Comparison of ENCODE assay signal across 11 cellular contexts in genomic region chr17:19162375-19163216, GRCh38. TPM values are rescaled to one million over a fixed set of nuclear protein-coding genes. Genes with fewer than 3 reads are reported as not detected.
DNase-seq lines count a peak whose midpoint lies in the region; ATAC-seq and TF ChIP-seq lines count a peak whose summit lies in the region.
"Not testable (repeated sequence)": the region's sequence is repeated elsewhere in the genome, so short reads cannot be mapped to it uniquely, and the experiment has no call there.
"Had no signal": no experiment of that assay in that cellular context is flagged by ENCODE, and none has a peak within 500 bp of the region (broad histone marks: within the 10 kb centered on the region; RNA-seq: fewer than 3 reads in every experiment).

No MANE protein-coding gene starts in this region.

- not testable (repeated sequence) for H3K9me3 Mint-ChIP-seq in GM23338; activated T-cell treated with anti-CD3 and anti-CD28 coated beads, Interleukin-2, amount 50 U/mL, for 72 hours; effector memory CD8-positive, alpha-beta T cell; memory B cell

- DNase-seq in GM23338 (ENCODE audit: low spot score); T-helper 17 cell; activated T-cell treated with anti-CD3 and anti-CD28 coated beads, Interleukin-2, amount 50 U/mL, for 72 hours; effector memory CD8-positive, alpha-beta T cell; left ventricle myocardium superior; memory B cell (ENCODE audit: low spot score in 2 of 2); psoas muscle; upper lobe of left lung: not testable (repeated sequence)

- ATAC-seq in GM23338 (peak; percentile 87), T-helper 17 cell (peak; percentile 32), left ventricle myocardium superior (peak; percentile 92), memory B cell (ENCODE audit: low read depth) (peak; percentile 47), psoas muscle (peak; percentile 67 to 79 (median 74)), upper lobe of left lung (ENCODE audit: low FRiP score in 2 of 2) (peak; percentile 90)
- peak; percentile 33 to 51 for ATAC-seq in activated T-cell treated with anti-CD3 and anti-CD28 coated beads, Interleukin-2, amount 50 U/mL, for 72 hours (replicated peaks in 1 of 2)
- peak; percentile 20 for ATAC-seq in effector memory CD8-positive, alpha-beta T cell (replicated peaks)

- not testable (repeated sequence) for H3K27ac ChIP-seq in GM23338 (ENCODE audit: low read depth); psoas muscle; upper lobe of left lung

- no CpG with 5 or more reads among the region's 71 CpGs for WGBS in psoas muscle, 3 donors
- WGBS in upper lobe of left lung, 2 donors, result no CpG with 5 or more reads among the region's 71 CpGs

- not testable (repeated sequence) for TF ChIP-seq EP300 in upper lobe of left lung (IDR thresholded peaks at IDR 0.05)

- intact Hi-C loops in left ventricle myocardium superior (cut with micrococcal nuclease); psoas muscle (cut with DNase I): not testable (repeated sequence)

- not testable (repeated sequence) for H3K4me2 ChIP-seq in GM23338

- H3K9me2 ChIP-seq in GM23338 (ENCODE audit: insufficient read depth), result not testable (repeated sequence)

- H3K27me3 Mint-ChIP-seq in GM23338 (ENCODE audit: insufficient read depth, low read depth, poor library complexity); T-helper 17 cell; activated T-cell treated with anti-CD3 and anti-CD28 coated beads, Interleukin-2, amount 50 U/mL, for 72 hours (ENCODE audit: low read depth); effector memory CD8-positive, alpha-beta T cell; memory B cell: not testable (repeated sequence)

- TF ChIP-seq CTCF in GM23338 (conservative IDR thresholded peaks at IDR 0.05; ENCODE audit: low read depth in 2 of 2); psoas muscle (IDR thresholded peaks at IDR 0.05); upper lobe of left lung (IDR thresholded peaks at IDR 0.05): not testable (repeated sequence)

- H3K4me1 Mint-ChIP-seq in GM23338; T-helper 17 cell; activated T-cell treated with anti-CD3 and anti-CD28 coated beads, Interleukin-2, amount 50 U/mL, for 72 hours (ENCODE audit: low read depth); effector memory CD8-positive, alpha-beta T cell (ENCODE audit: low read depth in 2 of 2); memory B cell: not testable (repeated sequence)

- not testable (repeated sequence) for H3K9me3 ChIP-seq in T-helper 17 cell (ENCODE audit: control insufficient read depth, low read length, poor library complexity, severe bottlenecking); psoas muscle; upper lobe of left lung

- not testable (repeated sequence) for H3F3A ChIP-seq in GM23338 (replicated peaks; ENCODE audit: low read depth)

- H3K36me3 Mint-ChIP-seq in GM23338 (ENCODE audit: low read depth); T-helper 17 cell (ENCODE audit: low read depth); activated T-cell treated with anti-CD3 and anti-CD28 coated beads, Interleukin-2, amount 50 U/mL, for 72 hours (ENCODE audit: insufficient read depth in 2 of 2); effector memory CD8-positive, alpha-beta T cell (ENCODE audit: insufficient read depth); memory B cell: not testable (repeated sequence)

- H3K27me3 ChIP-seq in GM23338 (ENCODE audit: insufficient read depth); psoas muscle (ENCODE audit: insufficient read depth in 3 of 3, low read length in 2 of 3); upper lobe of left lung: not testable (repeated sequence)

- not testable (repeated sequence) for H3K4me1 ChIP-seq in GM23338 (ENCODE audit: insufficient read depth); psoas muscle; upper lobe of left lung

- not testable (repeated sequence) for H3K4me3 Mint-ChIP-seq in GM23338; T-helper 17 cell; activated T-cell treated with anti-CD3 and anti-CD28 coated beads, Interleukin-2, amount 50 U/mL, for 72 hours; effector memory CD8-positive, alpha-beta T cell; memory B cell

- not testable (repeated sequence) for H3K36me3 ChIP-seq in GM23338 (ENCODE audit: insufficient read depth); psoas muscle (ENCODE audit: insufficient read depth in 1 of 2, low read depth in 1 of 2); upper lobe of left lung

- not testable (repeated sequence) for H3K27ac Mint-ChIP-seq in GM23338; T-helper 17 cell; activated T-cell treated with anti-CD3 and anti-CD28 coated beads, Interleukin-2, amount 50 U/mL, for 72 hours; effector memory CD8-positive, alpha-beta T cell; memory B cell

- H4K20me1 ChIP-seq in GM23338 (replicated peaks; ENCODE audit: insufficient read depth), result not testable (repeated sequence)

- not testable (repeated sequence) for H3K4me3 ChIP-seq in GM23338, psoas muscle, upper lobe of left lung

- not testable (repeated sequence) for H2AFZ ChIP-seq in GM23338

- not testable (repeated sequence) for TF ChIP-seq POLR2A in upper lobe of left lung (IDR thresholded peaks at IDR 0.05)

- H3K79me2 ChIP-seq in GM23338 (replicated peaks; ENCODE audit: insufficient read depth), result not testable (repeated sequence)

RNA-seq across cellular contexts. Expression of gene GRAPL, which starts 35.2 kb away (rescaled TPM):
- 0.28 TPM in 1 of 2 replicates, not detected in the other for total RNA-seq in GM23338 (2014; rRNA removed; shearing (Covaris generic))
- polyA plus RNA-seq in GM23338 (2016; fragmentation: Nextera tagmentation; extraction: Ambion mirVana) (not detected in 2 replicates), psoas muscle (under 1 TPM; 0.34 to 0.74 (median 0.35) TPM)
- total RNA-seq in T-helper 17 cell (10 to 100 TPM; 17.5 to 21.0 TPM), left ventricle myocardium superior (1.0 TPM), psoas muscle (1 to 10 TPM in 1 of 4 donors, under 1 TPM in 1, not detected in 2; 0.90 to 1.5 TPM), upper lobe of left lung (10 to 100 TPM in 1 of 6 donors, 1 to 10 TPM in 5; 2.3 to 17.2 (median 5.0) TPM)
- 1 to 10 TPM; 2.8 to 5.1 TPM for total RNA-seq in activated T-cell treated with anti-CD3 and anti-CD28 coated beads, Interleukin-2, amount 50 U/mL, for 72 hours
- total RNA-seq: Calu3, H4, HFFc6 had no signal

Comparison
In these comparisons a context has a peak if more than half of its experiments do, and no peak if none do; other contexts are left out.
1. ATAC-seq: peak in every context shown above with its lines; median percentile 92 in left ventricle myocardium superior; 90 in upper lobe of left lung; 87 in GM23338; 74 in psoas muscle; 47 in memory B cell; 42 in activated T-cell treated with anti-CD3 and anti-CD28 coated beads, Interleukin-2, amount 50 U/mL, for 72 hours; 32 in T-helper 17 cell; 20 in effector memory CD8-positive, alpha-beta T cell.